9 cellular contexts compared by ENCODE assay signal in the genomic region with DNA sequence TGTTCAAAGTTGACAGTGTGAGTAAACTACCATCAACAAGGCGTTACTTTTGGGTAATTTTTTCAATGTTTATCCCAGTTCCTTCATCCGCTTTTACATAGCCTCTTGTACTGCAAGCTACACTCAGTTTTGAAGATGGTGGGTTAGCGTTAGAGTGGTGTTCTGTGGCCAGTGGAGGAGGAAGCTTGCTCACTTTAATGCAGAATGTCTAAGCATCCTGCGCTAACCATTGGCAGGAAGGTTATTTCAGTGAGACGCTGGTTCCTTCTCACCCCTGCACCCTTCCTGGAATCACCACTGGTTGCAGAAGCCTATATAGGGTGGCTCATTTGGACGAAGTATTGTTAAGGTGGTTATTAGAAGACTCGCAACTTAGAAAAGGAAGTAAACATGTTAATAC.
DNase-seq lines count a peak whose midpoint lies in the region; ATAC-seq and TF ChIP-seq lines count a peak whose summit lies in the region.
"Had no signal": no experiment of that assay in that cellular context is flagged by ENCODE, and none has a peak within 500 bp of the region (broad histone marks: within the 10 kb centered on the region; RNA-seq: fewer than 3 reads in every experiment).

No MANE protein-coding gene starts in this region.

- POLR2A ChIA-PET in CD4-positive, alpha-beta T cell (lab: Charles Lee) = interaction anchor here (1.0 to 19.5 kb wide), 5 partner anchors 10 to 68 kb away, joined by 3 to 1077 read pairs (median 4); no protein-coding TSS in a partner anchor

- H3K4me3 ChIP-seq in muscle layer of duodenum (ENCODE audit: low read depth in 1 of 2, low read length in 2 of 2) = no peak overlapping the region

- peaks cover 0 to 19% of the 10 kb centered on the region in 2 donors for H3K4me1 ChIP-seq in muscle layer of duodenum (ENCODE audit: control insufficient read depth in 1 of 2, insufficient read depth in 2 of 2, low read length in 2 of 2)

- TF ChIP-seq CTCF in CD4-positive, alpha-beta T cell (IDR thresholded peaks at IDR 0.05) = no peak
- TF ChIP-seq CTCF in chondrocyte (IDR thresholded peaks at IDR 0.05) (no peak), osteocyte (IDR thresholded peaks at IDR 0.05) (no peak)

- no peak for ATAC-seq in CD4-positive, alpha-beta T cell (ENCODE audit: poor library complexity)
- ATAC-seq in GM19043 (IDR thresholded peaks at IDR 0.05; ENCODE audit: low read depth, unreplicated experiment) = peak; percentile 18
- ATAC-seq in HG02623 (IDR thresholded peaks at IDR 0.05; ENCODE audit: unreplicated experiment) = no peak

- peaks cover 5 to 11% of the 10 kb centered on the region in 2 donors for H3K36me3 ChIP-seq in muscle layer of duodenum (ENCODE audit: control insufficient read depth in 1 of 2, insufficient read depth in 2 of 2, low read length in 2 of 2)

- peaks cover 38% of the 10 kb centered on the region for H3K36me3 Mint-ChIP-seq in CD4-positive, alpha-beta T cell (ENCODE audit: low read depth)
- peaks cover 2% of the 10 kb centered on the region for H3K36me3 Mint-ChIP-seq in chondrocyte (ENCODE audit: low read depth)
- H3K36me3 Mint-ChIP-seq in osteocyte (ENCODE audit: unreplicated experiment) = peaks cover 2% of the 10 kb centered on the region

- H3K27ac ChIP-seq in CD4-positive, alpha-beta T cell (ENCODE audit: low read depth, low read length) = peak overlapping the region; percentile 57
- H3K27ac ChIP-seq in muscle layer of duodenum (ENCODE audit: low read length) = peak overlapping the region; percentile 67

- H3K27me3 ChIP-seq in CD4-positive, alpha-beta T cell (ENCODE audit: control insufficient read depth, insufficient read depth, low read length) = no peaks in the 10 kb centered on the region
- H3K27me3 ChIP-seq in muscle layer of duodenum (ENCODE audit: low read depth, low read length) = no peaks in the 10 kb centered on the region

- no peaks in the 10 kb centered on the region for H3K27me3 Mint-ChIP-seq in CD4-positive, alpha-beta T cell
- no peaks in the 10 kb centered on the region for H3K27me3 Mint-ChIP-seq in chondrocyte (ENCODE audit: low read depth)
- H3K27me3 Mint-ChIP-seq in osteocyte (ENCODE audit: unreplicated experiment) = no peaks in the 10 kb centered on the region

- intact Hi-C loops in CD4-positive, alpha-beta T cell (cut with DNase I, micrococcal nuclease) = loop anchor here in 1 of 2 experiments (5.0 kb wide), 3 partner anchors 36 to 81 kb away; no protein-coding TSS in a partner anchor

- peak overlapping the region; percentile 86 for H3K4me3 Mint-ChIP-seq in CD4-positive, alpha-beta T cell
- H3K4me3 Mint-ChIP-seq in chondrocyte (ENCODE audit: unreplicated experiment) (no peak overlapping the region), osteocyte (ENCODE audit: unreplicated experiment) (no peak overlapping the region)

- CTCF ChIA-PET in CD4-positive, alpha-beta T cell (lab: Charles Lee) = interaction anchor here (1.0 to 1.6 kb wide), 4 partner anchors 11 to 30 kb away, joined by 3 to 5 read pairs (median 4); no protein-coding TSS in a partner anchor

- no peaks in the 10 kb centered on the region for H3K9me3 Mint-ChIP-seq in CD4-positive, alpha-beta T cell
- H3K9me3 Mint-ChIP-seq in chondrocyte (ENCODE audit: low read depth) = no peaks in the 10 kb centered on the region
- no peaks in the 10 kb centered on the region for H3K9me3 Mint-ChIP-seq in osteocyte (ENCODE audit: unreplicated experiment)

- peaks cover 9% of the 10 kb centered on the region for H3K4me1 Mint-ChIP-seq in CD4-positive, alpha-beta T cell (ENCODE audit: low read depth)
- peaks cover 22% of the 10 kb centered on the region for H3K4me1 Mint-ChIP-seq in chondrocyte (ENCODE audit: low read depth)
- no peaks in the 10 kb centered on the region for H3K4me1 Mint-ChIP-seq in osteocyte (ENCODE audit: unreplicated experiment)

- DNase-seq in CD4-positive, alpha-beta T cell = peak in 1 of 10 experiments; percentile 16
- DNase-seq in activated T-helper 1 cell treated with Interleukin-2 at 50 U/mL for 16 hours (ENCODE audit: low read depth) (peak; percentile 11), chondrocyte (ENCODE audit: low spot score) (no peak), osteocyte (ENCODE audit: extremely low spot score, unreplicated experiment) (no peak), dedifferentiated amniotic fluid mesenchymal stem cell (ENCODE audit: extremely low spot score) (no peak)
- DNase-seq: DMS79 treated with DMSO at 0.1 percent for 48 hours had no signal

- no peak overlapping the region for H3K27ac Mint-ChIP-seq in CD4-positive, alpha-beta T cell
- no peak overlapping the region for H3K27ac Mint-ChIP-seq in chondrocyte (ENCODE audit: unreplicated experiment)
- no peak overlapping the region for H3K27ac Mint-ChIP-seq in osteocyte (ENCODE audit: unreplicated experiment)

- H3K9me3 ChIP-seq in CD4-positive, alpha-beta T cell (ENCODE audit: control insufficient read depth, low read length) = no peaks in the 10 kb centered on the region
- no peaks in the 10 kb centered on the region for H3K9me3 ChIP-seq in muscle layer of duodenum (ENCODE audit: control insufficient read depth in 1 of 2, low read length in 2 of 2)
